Comparison of ENCODE assay signal across 1 cellular context in the genomic region with DNA sequence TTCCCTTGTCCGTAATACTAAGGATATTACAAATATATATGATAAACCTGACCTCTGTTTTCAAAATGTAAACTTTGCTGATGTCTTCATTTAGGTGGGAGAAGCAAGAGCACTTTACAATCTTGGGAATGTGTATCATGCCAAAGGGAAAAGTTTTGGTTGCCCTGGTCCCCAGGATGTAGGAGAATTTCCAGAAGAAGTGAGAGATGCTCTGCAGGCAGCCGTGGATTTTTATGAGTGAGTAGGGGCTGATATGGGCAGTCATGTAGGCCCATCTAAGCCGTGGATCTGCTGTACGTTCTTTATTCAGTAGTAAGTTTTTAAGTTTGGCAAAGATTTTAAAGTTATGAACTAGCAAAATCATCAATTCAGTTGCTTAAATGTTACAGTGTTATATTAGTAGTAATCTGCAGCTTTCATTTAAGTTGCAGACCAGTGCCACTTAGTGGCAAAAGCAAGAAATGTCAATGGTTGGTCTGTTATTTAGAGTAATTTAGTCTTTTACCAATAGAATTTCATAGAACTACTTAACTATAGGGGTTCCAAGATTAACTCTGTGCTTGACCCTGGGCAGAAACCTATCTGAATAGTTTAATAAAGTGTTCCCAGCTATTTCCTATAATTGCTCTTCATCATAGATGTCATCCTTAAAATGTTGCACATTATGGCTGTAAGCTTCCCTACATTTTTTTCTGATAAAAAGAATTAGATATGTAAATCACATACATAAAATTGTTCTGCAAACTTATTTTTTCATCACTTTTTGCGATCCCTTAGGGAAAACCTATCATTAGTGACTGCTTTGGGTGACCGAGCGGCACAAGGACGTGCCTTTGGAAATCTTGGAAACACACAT.
TF ChIP-seq lines count a peak whose summit lies in the region.

No MANE protein-coding gene starts in this region.

TF ChIP-seq in GM12878, 131 proteins besides CTCF, POLR2A, EP300 and RAD21 (continued from another document):
- TF ChIP-seq, protein P1, sequence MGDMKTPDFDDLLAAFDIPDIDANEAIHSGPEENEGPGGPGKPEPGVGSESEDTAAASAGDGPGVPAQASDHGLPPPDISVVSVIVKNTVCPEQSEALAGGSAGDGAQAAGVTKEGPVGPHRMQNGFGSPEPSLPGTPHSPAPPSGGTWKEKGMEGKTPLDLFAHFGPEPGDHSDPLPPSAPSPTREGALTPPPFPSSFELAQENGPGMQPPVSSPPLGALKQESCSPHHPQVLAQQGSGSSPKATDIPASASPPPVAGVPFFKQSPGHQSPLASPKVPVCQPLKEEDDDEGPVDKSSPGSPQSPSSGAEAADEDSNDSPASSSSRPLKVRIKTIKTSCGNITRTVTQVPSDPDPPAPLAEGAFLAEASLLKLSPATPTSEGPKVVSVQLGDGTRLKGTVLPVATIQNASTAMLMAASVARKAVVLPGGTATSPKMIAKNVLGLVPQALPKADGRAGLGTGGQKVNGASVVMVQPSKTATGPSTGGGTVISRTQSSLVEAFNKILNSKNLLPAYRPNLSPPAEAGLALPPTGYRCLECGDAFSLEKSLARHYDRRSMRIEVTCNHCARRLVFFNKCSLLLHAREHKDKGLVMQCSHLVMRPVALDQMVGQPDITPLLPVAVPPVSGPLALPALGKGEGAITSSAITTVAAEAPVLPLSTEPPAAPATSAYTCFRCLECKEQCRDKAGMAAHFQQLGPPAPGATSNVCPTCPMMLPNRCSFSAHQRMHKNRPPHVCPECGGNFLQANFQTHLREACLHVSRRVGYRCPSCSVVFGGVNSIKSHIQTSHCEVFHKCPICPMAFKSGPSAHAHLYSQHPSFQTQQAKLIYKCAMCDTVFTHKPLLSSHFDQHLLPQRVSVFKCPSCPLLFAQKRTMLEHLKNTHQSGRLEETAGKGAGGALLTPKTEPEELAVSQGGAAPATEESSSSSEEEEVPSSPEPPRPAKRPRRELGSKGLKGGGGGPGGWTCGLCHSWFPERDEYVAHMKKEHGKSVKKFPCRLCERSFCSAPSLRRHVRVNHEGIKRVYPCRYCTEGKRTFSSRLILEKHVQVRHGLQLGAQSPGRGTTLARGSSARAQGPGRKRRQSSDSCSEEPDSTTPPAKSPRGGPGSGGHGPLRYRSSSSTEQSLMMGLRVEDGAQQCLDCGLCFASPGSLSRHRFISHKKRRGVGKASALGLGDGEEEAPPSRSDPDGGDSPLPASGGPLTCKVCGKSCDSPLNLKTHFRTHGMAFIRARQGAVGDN (IDR thresholded peaks at IDR 0.05): no peak
- TF ChIP-seq, protein P2, sequence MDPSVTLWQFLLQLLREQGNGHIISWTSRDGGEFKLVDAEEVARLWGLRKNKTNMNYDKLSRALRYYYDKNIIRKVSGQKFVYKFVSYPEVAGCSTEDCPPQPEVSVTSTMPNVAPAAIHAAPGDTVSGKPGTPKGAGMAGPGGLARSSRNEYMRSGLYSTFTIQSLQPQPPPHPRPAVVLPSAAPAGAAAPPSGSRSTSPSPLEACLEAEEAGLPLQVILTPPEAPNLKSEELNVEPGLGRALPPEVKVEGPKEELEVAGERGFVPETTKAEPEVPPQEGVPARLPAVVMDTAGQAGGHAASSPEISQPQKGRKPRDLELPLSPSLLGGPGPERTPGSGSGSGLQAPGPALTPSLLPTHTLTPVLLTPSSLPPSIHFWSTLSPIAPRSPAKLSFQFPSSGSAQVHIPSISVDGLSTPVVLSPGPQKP (IDR thresholded peaks at IDR 0.05; ENCODE audit: low read depth, low read length): no peak
